In the genomic region with DNA sequence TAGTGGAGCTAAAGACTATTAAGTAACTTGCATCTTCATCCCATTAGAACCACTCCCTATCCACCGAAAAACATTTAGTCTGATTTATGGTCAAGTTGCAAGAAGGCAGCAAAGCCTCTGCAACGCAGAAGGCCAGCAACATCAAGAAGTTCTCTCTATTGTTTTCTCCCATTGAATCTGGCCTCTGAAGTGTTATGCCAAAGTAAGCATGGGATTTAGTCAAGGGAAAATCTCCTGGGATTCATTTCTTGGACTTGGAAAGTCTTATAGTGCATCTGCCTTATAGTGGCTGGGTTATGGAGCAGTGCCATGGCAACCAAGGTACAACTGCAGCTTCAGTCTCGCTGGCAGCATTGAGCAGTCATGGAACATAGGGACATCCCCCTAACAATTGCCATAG, we compare ENCODE assay signal across 19 cellular contexts.
"Had no signal": no experiment of that assay in that cellular context is flagged by ENCODE, and none has a peak within 500 bp of the region (broad histone marks: within the 10 kb centered on the region; RNA-seq: fewer than 3 reads in every experiment).

No MANE protein-coding gene starts in this region.

- FAIRE-seq: endothelial cell of umbilical vein had no signal

- ATAC-seq: activated T-cell treated with anti-CD3 and anti-CD28 coated beads, Interleukin-2, amount 50 U/mL, for 72 hours; gastroesophageal sphincter; heart left ventricle; mucosa of descending colon; naive thymus-derived CD4-positive, alpha-beta T cell had no signal

- H3K4me3 ChIP-seq: adrenal gland, cardiac muscle cell, esophagus muscularis mucosa, gastroesophageal sphincter, heart left ventricle, mucosa of descending colon, thyroid gland had no signal

- DNase-seq: activated CD4-positive, alpha-beta T cell treated with anti-CD3 and anti-CD28 coated beads, Interleukin-2, amount 50 U/mL, for 4 hours; activated effector memory CD4-positive, alpha-beta T cell treated with anti-CD3 and anti-CD28 coated beads, Interleukin-2, amount 50 U/mL, for 16 hours; activated T-cell treated with anti-CD3 and anti-CD28 coated beads, Interleukin-2, amount 50 U/mL, for 72 hours; adrenal gland; effector memory CD4-positive, alpha-beta T cell; heart left ventricle; mesenchymal stem cell; mucosa of descending colon; naive thymus-derived CD4-positive, alpha-beta T cell; stimulated activated CD4-positive, alpha-beta T cell treated with anti-CD3 and anti-CD28 coated beads, Interleukin-12 subunit alpha, Interleukin-12 subunit beta, amount 100 ng/mL, for 4 hours; stimulated activated CD4-positive, alpha-beta T cell treated with anti-CD3 and anti-CD28 coated beads, Interleukin-1b, Interleukin-23, amount 100 ng/mL, for 48 hours; stimulated activated CD8-positive, alpha-beta memory T cell treated with anti-CD3 and anti-CD28 coated beads, Interleukin-4, amount 100 ng/mL, for 48 hours; stimulated activated naive CD4-positive, alpha-beta T cell; thyroid gland; WERI-Rb-1 had no signal
